ENCODE assay signal across 8 cellular contexts in the genomic region with DNA sequence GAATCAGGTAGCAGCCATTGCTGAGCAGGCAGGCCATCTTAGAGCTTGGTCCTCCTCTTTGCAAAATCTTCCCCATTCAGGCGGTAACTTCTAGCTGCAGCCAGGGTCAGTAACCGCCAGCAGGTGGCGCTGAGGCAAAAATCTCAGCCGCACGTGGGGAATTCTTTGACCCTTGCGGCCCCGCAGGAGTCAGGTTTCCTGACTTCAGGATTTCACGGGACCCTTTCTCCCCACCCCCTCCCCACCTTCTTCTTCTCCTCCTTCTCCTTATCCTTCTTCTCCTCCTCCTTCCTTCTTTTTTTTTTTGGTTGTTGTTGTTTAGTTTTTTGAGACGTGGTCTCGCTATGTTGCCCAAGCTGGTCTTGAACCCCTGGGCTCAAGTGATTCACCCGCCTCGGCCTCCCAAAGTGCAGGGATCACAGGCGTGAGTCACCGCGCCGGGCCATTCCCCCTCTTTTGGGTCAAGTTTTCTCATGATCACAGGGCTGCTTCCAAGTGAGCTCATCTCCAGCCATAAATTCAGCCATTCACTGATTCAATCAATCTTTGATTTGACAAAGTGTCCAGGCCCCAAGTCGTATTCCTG. TPM values are rescaled to one million over a fixed set of nuclear protein-coding genes. Genes with fewer than 3 reads are reported as not detected.
A peak's percentile ranks its signal among the peaks of the same experiment; 100 is the strongest.
DNase-seq lines count a peak whose midpoint lies in the region; ATAC-seq, FAIRE-seq and TF ChIP-seq lines count a peak whose summit lies in the region.

No MANE protein-coding gene starts in this region.

- H3K27me3 Mint-ChIP-seq in endodermal cell (ENCODE audit: insufficient read depth): no peaks in the 10 kb centered on the region

- H3K4me2 ChIP-seq in A549: 0 out of 3 replicates have a peak overlapping the region, but pooled peaks have one; percentile 25

- H3K36me3 ChIP-seq in endodermal cell (ENCODE audit: control insufficient read depth, insufficient read depth, low read length): no peaks in the 10 kb centered on the region

- POLR2A ChIA-PET in A549 (lab: Yijun Ruan, JAX): interaction anchor here (1.0 kb wide), 1 partner anchor 53 kb away, joined by 3 read pairs; no protein-coding TSS in a partner anchor

- TF ChIP-seq EP300 in A549 (IDR thresholded peaks at IDR 0.05): no peak

- H3K27ac ChIP-seq in A549 (peak overlapping the region in 1 of 2 experiments; percentile 46; a peak in 1 of 6 replicates), endodermal cell (ENCODE audit: low read depth, low read length) (no peak overlapping the region)

- H3K9me3 ChIP-seq in A549 (no peaks in the 10 kb centered on the region), endodermal cell (ENCODE audit: control insufficient read depth, low read length) (no peaks in the 10 kb centered on the region)

- peak; percentile 45 to 52; a peak in 4 of 5 replicates for TF ChIP-seq RAD21 in A549 (conservative IDR thresholded peaks at IDR 0.05 in 1 of 2, IDR thresholded peaks at IDR 0.05 in 1 of 2)

- ATAC-seq in A549 (peak; percentile 79 to 82), GM19455 (IDR thresholded peaks at IDR 0.05; ENCODE audit: unreplicated experiment) (no peak)

- DNase-seq in A549 (ENCODE audit: low read depth in 1 of 2, low spot score in 1 of 2) (peak; percentile 58 to 66), NCI-H446 (lab: John Stamatoyannopoulos, UW) (peak; percentile 64 to 84), endodermal cell (peak; percentile 95), myocyte (ENCODE audit: low read depth) (peak; percentile 69)
- peak; percentile 20 to 41 for DNase-seq in activated CD8-positive, alpha-beta memory T cell treated with anti-CD3 and anti-CD28 coated beads for 1 hour (ENCODE audit: extremely low read depth in 1 of 2, low read depth in 1 of 2)
- DNase-seq in stimulated activated CD8-positive, alpha-beta memory T cell treated with anti-CD3 and anti-CD28 coated beads, Interleukin-7, amount 100 ng/mL, for 24 hours (ENCODE audit: low read depth): peak; percentile 46

- WGBS in A549 (ENCODE audit: missing lambda C conversion rate): 16% methylated on average over 16 of the region's 17 CpGs
- 40 to 47% methylated on average over 9 to 17 of the region's 17 CpGs for WGBS in endodermal cell (ENCODE audit: insufficient coverage in 1 of 2, insufficient read length in 1 of 2), 2 experiments

- H3K4me1 ChIP-seq in A549: 0 out of 3 replicates have a peak, but pooled peaks cover 4% of the 10 kb centered on the region
- no peaks in the 10 kb centered on the region for H3K4me1 ChIP-seq in endodermal cell (ENCODE audit: control insufficient read depth, insufficient read depth, low read length)

- no peak overlapping the region for H3K9ac ChIP-seq in endodermal cell (ENCODE audit: extremely low read depth, low read length, poor library complexity, severe bottlenecking)

- no peak overlapping the region for H3K4me3 Mint-ChIP-seq in endodermal cell

- TF ChIP-seq POLR2A in A549 (IDR thresholded peaks at IDR 0.05; ENCODE audit: low read length): no peak

- TF ChIP-seq CTCF in A549 (IDR thresholded peaks at IDR 0.05): peak; percentile 76
- TF ChIP-seq CTCF in GM12873 (IDR thresholded peaks at IDR 0.05; ENCODE audit: insufficient read depth, low read depth, low read length, missing control alignments): peak; percentile 94
- peak; percentile 97 for TF ChIP-seq CTCF in endodermal cell (conservative IDR thresholded peaks at IDR 0.05)

- peaks cover 11% of the 10 kb centered on the region for H3K4me1 Mint-ChIP-seq in endodermal cell

- no peaks in the 10 kb centered on the region for H3K36me3 Mint-ChIP-seq in endodermal cell (ENCODE audit: low read depth)

- H3K27ac Mint-ChIP-seq in endodermal cell: no peak overlapping the region

- H3K9me3 Mint-ChIP-seq in endodermal cell: no peaks in the 10 kb centered on the region

- no peak for FAIRE-seq in A549 (lab: Jason Lieb, UNC)

- no peak overlapping the region for H3K4me3 ChIP-seq in A549
- H3K4me3 ChIP-seq in endodermal cell (ENCODE audit: low read length): no peak overlapping the region

- H3K27me3 ChIP-seq in endodermal cell (ENCODE audit: control insufficient read depth, insufficient read depth, low read length, poor library complexity, severe bottlenecking): no peaks in the 10 kb centered on the region

- CTCF ChIA-PET in A549 (lab: Yijun Ruan, JAX): interaction anchor here (0.5 to 19.8 kb wide), 39 partner anchors 10 to 1113 kb away, joined by 3 to 516 read pairs (median 4); partner anchors contain the start of genes GPR3, PIGV and TENT5B

TF ChIP-seq in A549, 52 proteins besides CTCF, POLR2A, EP300 and RAD21:
- TF ChIP-seq PBX3 (IDR thresholded peaks at IDR 0.05) (no peak), RARB (CRISPR knock-in tag; IDR thresholded peaks at IDR 0.05) (no peak), HOXB5 (CRISPR knock-in tag; IDR thresholded peaks at IDR 0.05) (no peak), FOSL2 (IDR thresholded peaks at IDR 0.05) (no peak), FOSL2 (CRISPR knock-in tag; IDR thresholded peaks at IDR 0.05) (peak; percentile 37; the same call in 1 of the 2 replicates), CBX8 (IDR thresholded peaks at IDR 0.05) (no peak), MAFK (IDR thresholded peaks at IDR 0.05; ENCODE audit: partially characterized antibody) (no peak), TFCP2L1 (CRISPR knock-in tag; IDR thresholded peaks at IDR 0.05) (no peak), SMC3 (IDR thresholded peaks at IDR 0.05) (peak; percentile 76), MYC (IDR thresholded peaks at IDR 0.05; ENCODE audit: borderline replicate concordance, low read length) (no peak; the same call in 1 of the 2 replicates), RCOR1 (IDR thresholded peaks at IDR 0.05; ENCODE audit: low read depth, low read length) (no peak), BHLHE40 (IDR thresholded peaks at IDR 0.05; ENCODE audit: low read depth, low read length) (peak; percentile 58)
- TF ChIP-seq, protein P1, sequence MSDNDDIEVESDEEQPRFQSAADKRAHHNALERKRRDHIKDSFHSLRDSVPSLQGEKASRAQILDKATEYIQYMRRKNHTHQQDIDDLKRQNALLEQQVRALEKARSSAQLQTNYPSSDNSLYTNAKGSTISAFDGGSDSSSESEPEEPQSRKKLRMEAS (IDR thresholded peaks at IDR 0.05): peak; percentile 86
- TF ChIP-seq, protein P2, sequence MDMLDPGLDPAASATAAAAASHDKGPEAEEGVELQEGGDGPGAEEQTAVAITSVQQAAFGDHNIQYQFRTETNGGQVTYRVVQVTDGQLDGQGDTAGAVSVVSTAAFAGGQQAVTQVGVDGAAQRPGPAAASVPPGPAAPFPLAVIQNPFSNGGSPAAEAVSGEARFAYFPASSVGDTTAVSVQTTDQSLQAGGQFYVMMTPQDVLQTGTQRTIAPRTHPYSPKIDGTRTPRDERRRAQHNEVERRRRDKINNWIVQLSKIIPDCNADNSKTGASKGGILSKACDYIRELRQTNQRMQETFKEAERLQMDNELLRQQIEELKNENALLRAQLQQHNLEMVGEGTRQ (IDR thresholded peaks at IDR 0.05): peak; percentile 14; the same call in 1 of the 2 replicates

RNA-seq across cellular contexts. Expression of gene TENT5B, which starts 33.4 kb away (rescaled TPM):
- polyA plus RNA-seq in A549 (2011; rRNA removed): 0.27 and 0.36 TPM in 2 replicates
- polyA plus RNA-seq in A549 (2012; cell fraction: cytosol; rRNA removed): 0.94 and 1.0 TPM in 2 replicates
- polyA plus RNA-seq in A549 (2012; cell fraction: nucleus; rRNA removed): 1.5 and 1.8 TPM in 2 replicates
- polyA plus RNA-seq in A549 (2017; fragmentation: RNase III; extraction: RNeasy Plus Mini Kit Qiagen cat#74134 plus additional on column Dnase treatment): 0.98 to 1.2 TPM (median 1.0 TPM) in 3 replicates
- polyA minus RNA-seq in A549 (2011; rRNA and poly(A)+ RNA removed): 0.33 and 0.83 TPM in 2 replicates
- total RNA-seq in endodermal cell: 10 to 100 TPM in 1 of 2 donors, 1 to 10 TPM in 1; 9.4 to 19.0 TPM
- 8.7 TPM for polyA plus RNA-seq in endodermal cell (2013, experiment 1 of 2)
- polyA plus RNA-seq in endodermal cell (2013, experiment 2 of 2): 7.7 TPM
- total RNA-seq in myocyte: 0.94 and 5.2 TPM in 2 replicates
- 0.29 TPM for polyA plus RNA-seq in myocyte (2012)

RNA-seq across cellular contexts. Expression of gene TRNP1, which starts 52.6 kb away (rescaled TPM):
- 113 and 134 TPM in 2 replicates for polyA plus RNA-seq in A549 (2011; rRNA removed)
- 109 and 152 TPM in 2 replicates for polyA plus RNA-seq in A549 (2012; cell fraction: cytosol; rRNA removed)
- 100 and 141 TPM in 2 replicates for polyA plus RNA-seq in A549 (2012; cell fraction: nucleus; rRNA removed)
- polyA plus RNA-seq in A549 (2017; fragmentation: RNase III; extraction: RNeasy Plus Mini Kit Qiagen cat#74134 plus additional on column Dnase treatment): 68.5 to 86.3 TPM (median 73.9 TPM) in 3 replicates
- 61.4 and 69.2 TPM in 2 replicates for polyA minus RNA-seq in A549 (2011; rRNA and poly(A)+ RNA removed)
- 10 to 100 TPM; 14.3 to 21.2 TPM for total RNA-seq in endodermal cell
- 9.0 TPM for polyA plus RNA-seq in endodermal cell (2013, experiment 1 of 2)
- polyA plus RNA-seq in endodermal cell (2013, experiment 2 of 2): 8.0 TPM
- total RNA-seq in myocyte: 4.7 and 5.4 TPM in 2 replicates
- polyA plus RNA-seq in myocyte (2012): 6.0 TPM

Comparison
In these comparisons a context has a peak if more than half of its experiments do, and no peak if none do; other contexts are left out.
1. DNase-seq: peak in every context shown above with its lines; median percentile 95 in endodermal cell; 74 in NCI-H446; 69 in myocyte; 62 in A549; 46 in stimulated activated CD8-positive, alpha-beta memory T cell treated with anti-CD3 and anti-CD28 coated beads, Interleukin-7, amount 100 ng/mL, for 24 hours; 30 in activated CD8-positive, alpha-beta memory T cell treated with anti-CD3 and anti-CD28 coated beads for 1 hour.